In the genomic region with DNA sequence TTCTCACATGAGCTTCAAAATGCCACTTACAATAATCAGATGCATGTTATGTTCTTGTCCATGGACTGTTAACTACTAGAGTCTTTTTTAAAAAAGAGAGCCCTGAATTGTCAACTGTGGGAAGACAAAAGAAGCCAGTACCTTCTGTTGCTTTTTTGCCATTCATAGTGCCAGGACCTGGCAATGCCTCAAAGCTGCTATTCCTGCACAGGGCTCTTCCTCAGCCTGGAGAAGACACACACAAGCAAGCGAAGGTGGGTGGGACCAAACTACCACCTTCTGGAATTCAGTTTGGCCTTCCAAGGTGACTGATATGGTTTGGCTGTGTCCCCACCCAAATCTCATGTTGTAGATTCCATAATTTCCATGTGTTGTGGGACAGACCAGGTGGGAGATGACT, we compare ENCODE assay signal across 15 cellular contexts.
"Had no signal": no experiment of that assay in that cellular context is flagged by ENCODE, and none has a peak within 500 bp of the region (broad histone marks: within the 10 kb centered on the region; RNA-seq: fewer than 3 reads in every experiment).

No MANE protein-coding gene starts in this region.

- ATAC-seq: gastrocnemius medialis, heart right ventricle, left cardiac atrium, left lung, left ventricle myocardium superior, lower lobe of right lung, mucosa of descending colon had no signal

- H3K27ac Mint-ChIP-seq: mesothelial cell of epicardium had no signal

- DNase-seq: dermis blood vessel endothelial cell; effector CD4-positive, alpha-beta T cell; effector memory CD4-positive, alpha-beta T cell; foreskin melanocyte; gastrocnemius medialis; glutamatergic neuron; head of caudate nucleus; heart right ventricle; hippocampal formation; left cardiac atrium; left lung; left ventricle myocardium superior; lower lobe of right lung; mucosa of descending colon had no signal

- H3K4me3 Mint-ChIP-seq: mesothelial cell of epicardium had no signal
